Comparison of ENCODE assay signal across 6 cellular contexts in genomic region chr6:129335792-129336191, GRCh38.
"Had no signal": no experiment of that assay in that cellular context is flagged by ENCODE, and none has a peak within 500 bp of the region (broad histone marks: within the 10 kb centered on the region; RNA-seq: fewer than 3 reads in every experiment).

No MANE protein-coding gene starts in this region.

- H3K4me3 ChIP-seq: GM23338, HAP-1 had no signal

- H3K9me3 ChIP-seq: HAP-1 had no signal

- H2AFZ ChIP-seq: GM23338 had no signal

- H3K27ac ChIP-seq: HL-60 had no signal

- H3K4me2 ChIP-seq: GM23338 had no signal

- H3K27ac Mint-ChIP-seq: GM23338, HFFc6, IgD-negative memory B cell had no signal

- H3K4me3 Mint-ChIP-seq: GM23338, HFFc6, IgD-negative memory B cell had no signal

- H3K36me3 Mint-ChIP-seq: IgD-negative memory B cell had no signal

- H3K27me3 Mint-ChIP-seq: IgD-negative memory B cell had no signal

- H3K9me3 Mint-ChIP-seq: GM23338, HFFc6, IgD-negative memory B cell had no signal

- DNase-seq: HFFc6, KBM-7 had no signal
